Comparison of ENCODE assay signal across 8 cellular contexts in genomic region chr9:20884985-20885593, GRCh38.
A peak's percentile ranks its signal among the peaks of the same experiment; 100 is the strongest.
DNase-seq lines count a peak whose midpoint lies in the region; ATAC-seq, FAIRE-seq and TF ChIP-seq lines count a peak whose summit lies in the region.

No MANE protein-coding gene starts in this region.

- no peaks in the 10 kb centered on the region for H3K27me3 ChIP-seq in cardiac muscle cell

- TF ChIP-seq CTCF in cardiac muscle cell (IDR thresholded peaks at IDR 0.05; ENCODE audit: low read depth, low read length): peak; percentile 69

- intact Hi-C loops in Right ventricle myocardium inferior (cut with DNase I): loop anchor here (5.0 to 10.0 kb wide), 3 partner anchors 50 to 263 kb away; partner anchors contain the start of gene MLLT3

- no peak for ATAC-seq in Right ventricle myocardium inferior

- no peaks in the 10 kb centered on the region for H3K4me1 ChIP-seq in cardiac muscle cell (ENCODE audit: low read depth)

- no peak overlapping the region for H3K4me3 ChIP-seq in cardiac muscle cell

- H3K9me3 ChIP-seq in cardiac muscle cell (ENCODE audit: low read depth): no peaks in the 10 kb centered on the region

- peak; percentile 41 for FAIRE-seq in colon (lab: Jason Lieb, UNC)

- peaks cover 18% of the 10 kb centered on the region for H3K36me3 ChIP-seq in cardiac muscle cell

- H3K27ac ChIP-seq in cardiac muscle cell: no peak overlapping the region

- peak; percentile 45 to 74 for DNase-seq in cardiac muscle cell (ENCODE audit: low read depth in 1 of 2, low spot score in 1 of 2)
- DNase-seq in Right ventricle myocardium inferior (ENCODE audit: missing footprints): no peak
- peak; percentile 58 for DNase-seq in MV-4-11 (lab: John Stamatoyannopoulos, UW)
- peak; percentile 15 to 30 (median 16) for DNase-seq in activated CD4-positive, CD25-positive, alpha-beta regulatory T cell (lab: John Stamatoyannopoulos, UW)
- peak; percentile 66 to 74 for DNase-seq in lung microvascular endothelial cell (ENCODE audit: low read depth in 2 of 2)
- DNase-seq in stimulated activated CD8-positive, alpha-beta memory T cell treated with anti-CD3 and anti-CD28 coated beads, Interleukin-4, amount 100 ng/mL, for 4 hours (ENCODE audit: low read depth in 2 of 2, low spot score in 1 of 2): peak; percentile 23 to 40
- no peak for DNase-seq in dedifferentiated amniotic fluid mesenchymal stem cell (ENCODE audit: extremely low spot score)

Comparison
In these comparisons a context has a peak if more than half of its experiments do, and no peak if none do; other contexts are left out.
1. DNase-seq: peak in cardiac muscle cell (2 of 2), MV-4-11 (single experiment), activated CD4-positive, CD25-positive, alpha-beta regulatory T cell (4 of 4), lung microvascular endothelial cell (2 of 2) and stimulated activated CD8-positive, alpha-beta memory T cell treated with anti-CD3 and anti-CD28 coated beads, Interleukin-4, amount 100 ng/mL, for 4 hours (2 of 2); none in Right ventricle myocardium inferior (single experiment) and dedifferentiated amniotic fluid mesenchymal stem cell (single experiment).